31 cellular contexts compared by ENCODE assay signal in genomic region chr6:14172575-14172974, GRCh38.
"Had no signal": no experiment of that assay in that cellular context is flagged by ENCODE, and none has a peak within 500 bp of the region (broad histone marks: within the 10 kb centered on the region; RNA-seq: fewer than 3 reads in every experiment).

No MANE protein-coding gene starts in this region.

- H3K4me1 ChIP-seq: breast epithelium, esophagus squamous epithelium, gastroesophageal sphincter, pancreas, prostate gland, sigmoid colon, stomach, thyroid gland, upper lobe of left lung, vagina had no signal

- FAIRE-seq: kidney, pancreas had no signal

- H3K27ac ChIP-seq: breast epithelium, epithelial cell of prostate, esophagus squamous epithelium, gastroesophageal sphincter, neutrophil, pancreas, prostate gland, sigmoid colon, stomach, thyroid gland, upper lobe of left lung, vagina had no signal

- H3K36me3 ChIP-seq: breast epithelium, esophagus squamous epithelium, gastroesophageal sphincter, neutrophil, pancreas, prostate gland, sigmoid colon, stomach, thyroid gland, upper lobe of left lung, vagina had no signal

- ATAC-seq: activated CD8-positive, alpha-beta T cell treated with anti-CD3 and anti-CD28 coated beads for 36 hours; activated naive CD8-positive, alpha-beta T cell treated with anti-CD3 and anti-CD28 coated beads, Interleukin-2, amount 50 U/mL, for 24 hours; activated T-cell treated with anti-CD3 and anti-CD28 coated beads, Interleukin-2, amount 50 U/mL, for 4 hours; activated T-helper 17 cell treated with anti-CD3 and anti-CD28 coated beads, Interleukin-2, amount 50 U/mL, for 72 hours; gastroesophageal sphincter; left colon; pancreas; stimulated activated naive B cell treated with anti-CD40 and anti-IgM and Interleukin-4, amounts not matched to agents 10 μg/mL and 1 μg/mL and 100 μg/mL, for 72 hours had no signal

- H3K27me3 ChIP-seq: breast epithelium, esophagus squamous epithelium, gastroesophageal sphincter, neutrophil, pancreas, sigmoid colon, stomach, thyroid gland, upper lobe of left lung, vagina had no signal

- H3K4me3 ChIP-seq: breast epithelium, esophagus squamous epithelium, gastroesophageal sphincter, pancreas, prostate gland, sigmoid colon, stomach, thyroid gland, upper lobe of left lung, vagina had no signal

- H3K9me3 ChIP-seq: pancreas, prostate gland, thyroid gland had no signal

- DNase-seq: activated CD4-positive, alpha-beta T cell treated with anti-CD3 and anti-CD28 coated beads, Interleukin-2, amount 10 ng/mL, durations not matched to agents 24 days and 14 days; activated CD4-positive, CD25-positive, alpha-beta regulatory T cell treated with anti-CD3 and anti-CD28 coated beads, Interleukin-2, amount 50 U/mL, for 72 hours; activated CD8-positive, alpha-beta T cell treated with anti-CD3 and anti-CD28 coated beads for 36 hours; activated gamma-delta T cell treated with Interleukin-2 at 50 U/mL for 16 hours; activated naive CD8-positive, alpha-beta T cell treated with anti-CD3 and anti-CD28 coated beads, Interleukin-2, amount 50 U/mL, for 24 hours; activated T-cell treated with anti-CD3 and anti-CD28 coated beads, Interleukin-2, amount 50 U/mL, for 4 hours; amygdala; dermis blood vessel endothelial cell; effector CD4-positive, alpha-beta T cell; esophagus squamous epithelium; hippocampal formation; kidney; left colon; naive B cell; nephron progenitor cell; pancreas; retina; sigmoid colon; small intestine; stimulated activated CD4-positive, alpha-beta T cell treated with anti-CD3 and anti-CD28 coated beads, Interleukin-4, amount 100 ng/mL, for 4 hours; stimulated activated naive B cell treated with anti-CD40 and anti-IgM and Interleukin-4, amounts not matched to agents 10 μg/mL and 1 μg/mL and 100 μg/mL, for 72 hours; stomach; thyroid gland; upper lobe of left lung had no signal
